29 cellular contexts compared by ENCODE assay signal in genomic region chr10:60494774-60495173, GRCh38.
"Had no signal": no experiment of that assay in that cellular context is flagged by ENCODE, and none has a peak within 500 bp of the region (broad histone marks: within the 10 kb centered on the region; RNA-seq: fewer than 3 reads in every experiment).

No MANE protein-coding gene starts in this region.

- H3K27ac ChIP-seq: SJSA1 had no signal

- H3K36me3 ChIP-seq: SJSA1 had no signal

- H3K9me3 ChIP-seq: SJSA1 had no signal

- DNase-seq: activated B cell treated with CpG ODN at 0.5 μM for 24 hours; activated CD4-positive, alpha-beta memory T cell treated with anti-CD3 and anti-CD28 coated beads for 36 hours; activated CD4-positive, alpha-beta T cell treated with anti-CD3 and anti-CD28 coated beads for 4 hours; activated CD4-positive, alpha-beta T cell treated with anti-CD3 and anti-CD28 coated beads, Interleukin-2, amount 50 U/mL, for 1 hour; activated CD4-positive, CD25-positive, alpha-beta regulatory T cell treated with anti-CD3 and anti-CD28 coated beads, Interleukin-2, amount 50 U/mL, for 72 hours; activated CD8-positive, alpha-beta memory T cell treated with anti-CD3 and anti-CD28 coated beads, Interleukin-2, amount 50 U/mL, for 4 hours; activated effector memory CD4-positive, alpha-beta T cell treated with Interleukin-2 at 50 U/mL for 16 hours; activated naive CD4-positive, alpha-beta T cell treated with anti-CD3 and anti-CD28 coated beads, Interleukin-2, amount 10 ng/mL, durations not matched to agents 7 days and 5 days; activated naive CD8-positive, alpha-beta T cell treated with anti-CD3 and anti-CD28 coated beads, Interleukin-2, amount 50 U/mL, for 24 hours; activated T-cell treated with anti-CD3 and anti-CD28 coated beads for 4 hours; activated T-cell treated with anti-CD3 and anti-CD28 coated beads, Interleukin-2, amount 50 U/mL, for 4 hours; anterior cingulate cortex; NCI-H1048; NCI-H1105 treated with DMSO at 0.1 percent for 48 hours; NCI-H1436; NCI-H1694; NCI-H1930; NCI-H2081 treated with DMSO at 0.1 percent for 48 hours; NCI-H226; NCI-H446 treated with DMSO at 0.1 percent for 48 hours; NCI-H524; SHP77 treated with DMSO at 0.1 percent for 48 hours; SW 1271; T-helper 1 cell; T-helper 2 cell; T-helper 9 cell had no signal

- FAIRE-seq: K562 had no signal

- H3K4me3 ChIP-seq: K562, SJSA1 had no signal

- H3K4me1 ChIP-seq: SJSA1 had no signal

- ATAC-seq: activated naive CD8-positive, alpha-beta T cell treated with anti-CD3 and anti-CD28 coated beads, Interleukin-2, amount 50 U/mL, for 24 hours; activated T-cell treated with anti-CD3 and anti-CD28 coated beads, Interleukin-2, amount 50 U/mL, for 4 hours; K562; Panc1 had no signal
